ENCODE assay signal across 1 cellular context in genomic region chr3:117278424-117279190, GRCh38.
TF ChIP-seq lines count a peak whose summit lies in the region.

No MANE protein-coding gene starts in this region.

TF ChIP-seq in GM12878, 131 proteins besides CTCF, POLR2A, EP300 and RAD21 (continued from another document):
- TF ChIP-seq RELB (IDR thresholded peaks at IDR 0.05; ENCODE audit: low read depth) (no peak), POU2F2 (IDR thresholded peaks at IDR 0.05; ENCODE audit: borderline replicate concordance, low read depth, low read length) (no peak), NR2F1 (conservative IDR thresholded peaks at IDR 0.05) (peak; percentile 57), ZBTB40 (IDR thresholded peaks at IDR 0.05; ENCODE audit: borderline replicate concordance) (peak; percentile 85), SREBF1 (IDR thresholded peaks at IDR 0.05; ENCODE audit: low read length) (no peak), ZNF217 (IDR thresholded peaks at IDR 0.05) (no peak), CBFB (IDR thresholded peaks at IDR 0.05; ENCODE audit: low read depth) (no peak), NFXL1 (IDR thresholded peaks at IDR 0.05; ENCODE audit: borderline replicate concordance) (no peak), SMC3 (IDR thresholded peaks at IDR 0.05; ENCODE audit: borderline replicate concordance, low read length) (no peak), KAT2A (conservative IDR thresholded peaks at IDR 0.05; ENCODE audit: control insufficient read depth, low read depth, low read length) (no peak), JUNB (IDR thresholded peaks at IDR 0.05) (no peak), JUND (IDR thresholded peaks at IDR 0.05; ENCODE audit: low read depth, low read length) (peak; percentile 27; the same call in 1 of the 2 replicates), FOXK2 (IDR thresholded peaks at IDR 0.05) (no peak), YY1 (IDR thresholded peaks at IDR 0.05; ENCODE audit: low read depth, low read length) (no peak), ATF7 (IDR thresholded peaks at IDR 0.05; ENCODE audit: low read depth) (0 out of 2 replicates have a peak, but pooled peaks have one; percentile 37), TAF1 (IDR thresholded peaks at IDR 0.05; ENCODE audit: borderline replicate concordance, low read depth, low read length) (no peak), EED (IDR thresholded peaks at IDR 0.05; ENCODE audit: low read depth) (no peak)
